25 cellular contexts compared by ENCODE assay signal in genomic region chr20:41897708-41898107, GRCh38.
DNase-seq lines count a peak whose midpoint lies in the region; ATAC-seq, FAIRE-seq and TF ChIP-seq lines count a peak whose summit lies in the region.
"Had no signal": no experiment of that assay in that cellular context is flagged by ENCODE, and none has a peak within 500 bp of the region (broad histone marks: within the 10 kb centered on the region; RNA-seq: fewer than 3 reads in every experiment).

No MANE protein-coding gene starts in this region.

- no peaks in the 10 kb centered on the region for H3K79me2 ChIP-seq in neural cell (replicated peaks; ENCODE audit: insufficient read depth, low read length)

- peak overlapping the region; percentile 4 for H3K4me2 ChIP-seq in neural cell (ENCODE audit: low read length)
- H3K4me2 ChIP-seq: BLaER1 had no signal

- no peaks in the 10 kb centered on the region for H3K9me3 ChIP-seq in neural cell (ENCODE audit: low read length)
- H3K9me3 ChIP-seq: BE2C, BLaER1 had no signal

- no peaks in the 10 kb centered on the region for H3F3A ChIP-seq in neural cell (ENCODE audit: insufficient read depth, low read length, poor library complexity, severe bottlenecking)

- TF ChIP-seq RAD21 in Ishikawa (IDR thresholded peaks at IDR 0.05; ENCODE audit: low read depth) = no peak
- no peak for TF ChIP-seq RAD21 in neural cell (conservative IDR thresholded peaks at IDR 0.05)

- H3K9ac ChIP-seq in neural cell (ENCODE audit: low read length) = no peak overlapping the region
- H3K9ac ChIP-seq: BLaER1 had no signal

- no peaks in the 10 kb centered on the region for H3K27me3 ChIP-seq in neural cell (ENCODE audit: insufficient read depth, low read depth, low read length)
- H3K27me3 ChIP-seq: BE2C, BLaER1 had no signal

- TF ChIP-seq EP300 in Ishikawa (IDR thresholded peaks at IDR 0.05; ENCODE audit: borderline replicate concordance) = no peak
- peak; percentile 48 for TF ChIP-seq EP300 in neural cell (conservative IDR thresholded peaks at IDR 0.05; ENCODE audit: poor library complexity, severe bottlenecking)

- TF ChIP-seq CTCF in neural cell (IDR thresholded peaks at IDR 0.05; ENCODE audit: poor library complexity, severe bottlenecking) = no peak

- DNase-seq in HTR-8/SVneo (ENCODE audit: insufficient read length, low spot score) = no peak
- no peak for DNase-seq in GDM1 (lab: John Stamatoyannopoulos, UW)
- DNase-seq: 8988T; ACHN; BE2C; C1 segment of cervical spinal cord; CD4-positive, alpha-beta memory T cell; CD4-positive, CD25-positive, alpha-beta regulatory T cell; CD8-positive, alpha-beta memory T cell; COR-L47; DMS 273 treated with DMSO at 0.1 percent for 48 hours; DMS153; DMS53; DMS79; DND-41; EL; GF-D8 had no signal

- H2AFZ ChIP-seq in neural cell (ENCODE audit: low read depth, low read length) = no peak overlapping the region

- H3K36me3 ChIP-seq in neural cell (ENCODE audit: insufficient read depth, low read length) = no peaks in the 10 kb centered on the region
- H3K36me3 ChIP-seq: BE2C, BLaER1 had no signal

- H4K20me1 ChIP-seq in neural cell (ENCODE audit: insufficient read depth) = no peaks in the 10 kb centered on the region
- H4K20me1 ChIP-seq: BLaER1 had no signal

- H3K9me2 ChIP-seq in neural cell (ENCODE audit: insufficient read depth, low read length) = no peaks in the 10 kb centered on the region

- no peak overlapping the region for H3K27ac ChIP-seq in neural cell (ENCODE audit: low read length)
- H3K27ac ChIP-seq: BLaER1 had no signal

- ATAC-seq in HG03565 (IDR thresholded peaks at IDR 0.05; ENCODE audit: unreplicated experiment) (no peak), GM19395 (IDR thresholded peaks at IDR 0.05; ENCODE audit: unreplicated experiment) (no peak)

- peak; percentile 20 for FAIRE-seq in HTR-8/SVneo (lab: Jason Lieb, UNC)
- FAIRE-seq: A204.1, GM12891, GM19239 had no signal

- peak overlapping the region; percentile 6 for H3K4me3 ChIP-seq in neural cell (ENCODE audit: low read length)
- H3K4me3 ChIP-seq: BLaER1 had no signal

TF ChIP-seq in Ishikawa, 13 proteins besides CTCF, POLR2A, EP300 and RAD21:
- no peak for TF ChIP-seq ZBTB7A (IDR thresholded peaks at IDR 0.05; ENCODE audit: low read depth)
- TF ChIP-seq, protein P1, sequence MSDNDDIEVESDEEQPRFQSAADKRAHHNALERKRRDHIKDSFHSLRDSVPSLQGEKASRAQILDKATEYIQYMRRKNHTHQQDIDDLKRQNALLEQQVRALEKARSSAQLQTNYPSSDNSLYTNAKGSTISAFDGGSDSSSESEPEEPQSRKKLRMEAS (IDR thresholded peaks at IDR 0.05) = no peak
- TF ChIP-seq USF1 (IDR thresholded peaks at IDR 0.05) = 0 out of 2 replicates have a peak, but pooled peaks have one; percentile 9

TF ChIP-seq in neural cell, 6 proteins besides CTCF, POLR2A, EP300 and RAD21:
- TF ChIP-seq POLR2AphosphoS5 (IDR thresholded peaks at IDR 0.05) (peak; percentile 23), SMC3 (conservative IDR thresholded peaks at IDR 0.05; ENCODE audit: poor library complexity) (no peak)
